ENCODE assay signal across 1 cellular context in genomic region chr7:36021367-36021766, GRCh38.
TF ChIP-seq lines count a peak whose summit lies in the region.

No MANE protein-coding gene starts in this region.

TF ChIP-seq in GM23338, 12 proteins besides CTCF, POLR2A, EP300 and RAD21 (continued from another document):
- TF ChIP-seq, protein P1, sequence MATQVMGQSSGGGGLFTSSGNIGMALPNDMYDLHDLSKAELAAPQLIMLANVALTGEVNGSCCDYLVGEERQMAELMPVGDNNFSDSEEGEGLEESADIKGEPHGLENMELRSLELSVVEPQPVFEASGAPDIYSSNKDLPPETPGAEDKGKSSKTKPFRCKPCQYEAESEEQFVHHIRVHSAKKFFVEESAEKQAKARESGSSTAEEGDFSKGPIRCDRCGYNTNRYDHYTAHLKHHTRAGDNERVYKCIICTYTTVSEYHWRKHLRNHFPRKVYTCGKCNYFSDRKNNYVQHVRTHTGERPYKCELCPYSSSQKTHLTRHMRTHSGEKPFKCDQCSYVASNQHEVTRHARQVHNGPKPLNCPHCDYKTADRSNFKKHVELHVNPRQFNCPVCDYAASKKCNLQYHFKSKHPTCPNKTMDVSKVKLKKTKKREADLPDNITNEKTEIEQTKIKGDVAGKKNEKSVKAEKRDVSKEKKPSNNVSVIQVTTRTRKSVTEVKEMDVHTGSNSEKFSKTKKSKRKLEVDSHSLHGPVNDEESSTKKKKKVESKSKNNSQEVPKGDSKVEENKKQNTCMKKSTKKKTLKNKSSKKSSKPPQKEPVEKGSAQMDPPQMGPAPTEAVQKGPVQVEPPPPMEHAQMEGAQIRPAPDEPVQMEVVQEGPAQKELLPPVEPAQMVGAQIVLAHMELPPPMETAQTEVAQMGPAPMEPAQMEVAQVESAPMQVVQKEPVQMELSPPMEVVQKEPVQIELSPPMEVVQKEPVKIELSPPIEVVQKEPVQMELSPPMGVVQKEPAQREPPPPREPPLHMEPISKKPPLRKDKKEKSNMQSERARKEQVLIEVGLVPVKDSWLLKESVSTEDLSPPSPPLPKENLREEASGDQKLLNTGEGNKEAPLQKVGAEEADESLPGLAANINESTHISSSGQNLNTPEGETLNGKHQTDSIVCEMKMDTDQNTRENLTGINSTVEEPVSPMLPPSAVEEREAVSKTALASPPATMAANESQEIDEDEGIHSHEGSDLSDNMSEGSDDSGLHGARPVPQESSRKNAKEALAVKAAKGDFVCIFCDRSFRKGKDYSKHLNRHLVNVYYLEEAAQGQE (IDR thresholded peaks at IDR 0.05; ENCODE audit: unreplicated experiment) = no peak
- TF ChIP-seq NANOG (IDR thresholded peaks at IDR 0.05; ENCODE audit: borderline replicate concordance) (no peak), ZNF331 (CRISPR knock-in tag; IDR thresholded peaks at IDR 0.05; ENCODE audit: low read depth) (peak; percentile 100), POLR2AphosphoS5 (IDR thresholded peaks at IDR 0.05; ENCODE audit: low read depth) (no peak), ZNF114 (CRISPR knock-in tag; IDR thresholded peaks at IDR 0.05) (no peak), EZH2 (IDR thresholded peaks at IDR 0.05; ENCODE audit: low read depth, unreplicated experiment) (no peak)
